In genomic region chr16:1723450-1724147, GRCh38 we compare ENCODE assay signal across 8 cellular contexts. TPM values are rescaled to one million over a fixed set of nuclear protein-coding genes. Genes with fewer than 3 reads are reported as not detected.
DNase-seq lines count a peak whose midpoint lies in the region; ATAC-seq, FAIRE-seq and TF ChIP-seq lines count a peak whose summit lies in the region.

No MANE protein-coding gene starts in this region.

- no peak overlapping the region for H3K4me3 Mint-ChIP-seq in activated T-helper 1 cell treated with anti-CD3 and anti-CD28 coated beads, Interleukin-12 subunit alpha, Interleukin-12 subunit beta, Interleukin-2, Interleukin-4 antibody, amounts not matched to agents 30 ng/mL and 10 ng/mL and 1 ng/mL, durations not matched to agents 14 hours and 24 hours and 36 hours

- no peak overlapping the region for H3K4me3 ChIP-seq in psoas muscle

- peaks cover 24% of the 10 kb centered on the region for H3K4me1 ChIP-seq in psoas muscle

- peaks cover 7% of the 10 kb centered on the region for H3K36me3 Mint-ChIP-seq in activated T-helper 1 cell treated with anti-CD3 and anti-CD28 coated beads, Interleukin-12 subunit alpha, Interleukin-12 subunit beta, Interleukin-2, Interleukin-4 antibody, amounts not matched to agents 30 ng/mL and 10 ng/mL and 1 ng/mL, durations not matched to agents 14 hours and 24 hours and 36 hours (ENCODE audit: low read depth)

- DNase-seq in NCI-H748 (lab: John Stamatoyannopoulos, UW; ENCODE audit: unreplicated experiment) (peak; percentile 22), NCI-H748 treated with DMSO at 0.1 percent for 48 hours (lab: John Stamatoyannopoulos, UW) (no peak), NCI-H2227 (lab: John Stamatoyannopoulos, UW; ENCODE audit: unreplicated experiment) (peak; percentile 61), frontal cortex (ENCODE audit: low spot score in 2 of 2) (peak in 1 of 2 donors; percentile 60), psoas muscle (no peak)
- no peak for DNase-seq in activated T-helper 1 cell treated with anti-CD3 and anti-CD28 coated beads, Interleukin-12 subunit alpha, Interleukin-12 subunit beta, Interleukin-2, Interleukin-4 antibody, amounts not matched to agents 30 ng/mL and 10 ng/mL and 1 ng/mL, durations not matched to agents 14 hours and 24 hours and 36 hours (ENCODE audit: low spot score)

- WGBS in psoas muscle, 3 donors = 53 to 59% (median 56%) methylated on average over 6 of the region's 6 CpGs

- H3K36me3 ChIP-seq in psoas muscle (ENCODE audit: insufficient read depth in 1 of 2, low read depth in 1 of 2) = peaks cover 0 to 31% of the 10 kb centered on the region in 2 donors

- peak overlapping the region; percentile 75 for H3K27ac ChIP-seq in psoas muscle

- H3K9me3 Mint-ChIP-seq in activated T-helper 1 cell treated with anti-CD3 and anti-CD28 coated beads, Interleukin-12 subunit alpha, Interleukin-12 subunit beta, Interleukin-2, Interleukin-4 antibody, amounts not matched to agents 30 ng/mL and 10 ng/mL and 1 ng/mL, durations not matched to agents 14 hours and 24 hours and 36 hours = no peaks in the 10 kb centered on the region

- TF ChIP-seq CTCF in psoas muscle (IDR thresholded peaks at IDR 0.05) = peak; percentile 78

- ATAC-seq in psoas muscle (peak; percentile 34 to 52 (median 43)), HG03342 (IDR thresholded peaks at IDR 0.05; ENCODE audit: unreplicated experiment) (no peak), GM21381 (IDR thresholded peaks at IDR 0.05; ENCODE audit: unreplicated experiment) (no peak)

- FAIRE-seq in frontal cortex (lab: Jason Lieb, UNC) = peak; percentile 30

- H3K9me3 ChIP-seq in psoas muscle = no peaks in the 10 kb centered on the region

- no peaks in the 10 kb centered on the region for H3K27me3 ChIP-seq in psoas muscle (ENCODE audit: insufficient read depth in 3 of 3, low read length in 2 of 3)

- H3K27me3 Mint-ChIP-seq in activated T-helper 1 cell treated with anti-CD3 and anti-CD28 coated beads, Interleukin-12 subunit alpha, Interleukin-12 subunit beta, Interleukin-2, Interleukin-4 antibody, amounts not matched to agents 30 ng/mL and 10 ng/mL and 1 ng/mL, durations not matched to agents 14 hours and 24 hours and 36 hours (ENCODE audit: insufficient read depth) = no peaks in the 10 kb centered on the region

- intact Hi-C loops in activated T-helper 1 cell treated with anti-CD3 and anti-CD28 coated beads, Interleukin-12 subunit alpha, Interleukin-12 subunit beta, Interleukin-2, Interleukin-4 antibody, amounts not matched to agents 30 ng/mL and 10 ng/mL and 1 ng/mL, durations not matched to agents 14 hours and 24 hours and 36 hours (cut with micrococcal nuclease) = no loop called here
- intact Hi-C loops in psoas muscle (cut with DNase I) = no loop called here

- H3K4me1 Mint-ChIP-seq in activated T-helper 1 cell treated with anti-CD3 and anti-CD28 coated beads, Interleukin-12 subunit alpha, Interleukin-12 subunit beta, Interleukin-2, Interleukin-4 antibody, amounts not matched to agents 30 ng/mL and 10 ng/mL and 1 ng/mL, durations not matched to agents 14 hours and 24 hours and 36 hours (ENCODE audit: low read depth) = peaks cover 30% of the 10 kb centered on the region

- peak overlapping the region; percentile 18 for H3K27ac Mint-ChIP-seq in activated T-helper 1 cell treated with anti-CD3 and anti-CD28 coated beads, Interleukin-12 subunit alpha, Interleukin-12 subunit beta, Interleukin-2, Interleukin-4 antibody, amounts not matched to agents 30 ng/mL and 10 ng/mL and 1 ng/mL, durations not matched to agents 14 hours and 24 hours and 36 hours

RNA-seq across cellular contexts. Expression of gene MAPK8IP3, which starts 17.6 kb away (rescaled TPM):
- total RNA-seq in activated T-helper 1 cell treated with anti-CD3 and anti-CD28 coated beads, Interleukin-12 subunit alpha, Interleukin-12 subunit beta, Interleukin-2, Interleukin-4 antibody, amounts not matched to agents 30 ng/mL and 10 ng/mL and 1 ng/mL, durations not matched to agents 14 hours and 24 hours and 36 hours = 84.4 and 84.6 TPM in 2 replicates
- 66.0 TPM for total RNA-seq in frontal cortex
- total RNA-seq in psoas muscle = 10 to 100 TPM; 22.6 to 31.6 (median 24.9) TPM
- 10 to 100 TPM; 11.7 to 17.0 (median 13.4) TPM for polyA plus RNA-seq in psoas muscle

RNA-seq across cellular contexts. Expression of gene JPT2, which starts 45.5 kb away (rescaled TPM):
- total RNA-seq in activated T-helper 1 cell treated with anti-CD3 and anti-CD28 coated beads, Interleukin-12 subunit alpha, Interleukin-12 subunit beta, Interleukin-2, Interleukin-4 antibody, amounts not matched to agents 30 ng/mL and 10 ng/mL and 1 ng/mL, durations not matched to agents 14 hours and 24 hours and 36 hours = 106 and 119 TPM in 2 replicates
- 28.5 TPM for total RNA-seq in frontal cortex
- 10 to 100 TPM; 21.4 to 30.6 (median 25.1) TPM for total RNA-seq in psoas muscle
- 10 to 100 TPM; 14.4 to 27.7 (median 14.6) TPM for polyA plus RNA-seq in psoas muscle

RNA-seq across cellular contexts. Expression of gene NME3, which starts 47.7 kb away (rescaled TPM):
- 49.5 and 49.9 TPM in 2 replicates for total RNA-seq in activated T-helper 1 cell treated with anti-CD3 and anti-CD28 coated beads, Interleukin-12 subunit alpha, Interleukin-12 subunit beta, Interleukin-2, Interleukin-4 antibody, amounts not matched to agents 30 ng/mL and 10 ng/mL and 1 ng/mL, durations not matched to agents 14 hours and 24 hours and 36 hours
- total RNA-seq in frontal cortex = 35.1 TPM
- 10 to 100 TPM in 3 of 4 donors, 1 to 10 TPM in 1; 9.9 to 23.8 (median 13.8) TPM for total RNA-seq in psoas muscle
- 10 to 100 TPM; 18.8 to 27.1 (median 22.4) TPM for polyA plus RNA-seq in psoas muscle

RNA-seq across cellular contexts. Expression of gene EME2, which starts 49.0 kb away (rescaled TPM):
- 31.0 and 32.7 TPM in 2 replicates for total RNA-seq in activated T-helper 1 cell treated with anti-CD3 and anti-CD28 coated beads, Interleukin-12 subunit alpha, Interleukin-12 subunit beta, Interleukin-2, Interleukin-4 antibody, amounts not matched to agents 30 ng/mL and 10 ng/mL and 1 ng/mL, durations not matched to agents 14 hours and 24 hours and 36 hours
- total RNA-seq in frontal cortex (7.7 TPM), psoas muscle (10 to 100 TPM in 1 of 4 donors, 1 to 10 TPM in 3; 4.3 to 11.3 (median 5.9) TPM)
- polyA plus RNA-seq in psoas muscle = 1 to 10 TPM; 2.6 to 5.2 (median 4.5) TPM

RNA-seq across cellular contexts. Expression of gene MRPS34, which starts 49.3 kb away (rescaled TPM):
- 209 and 215 TPM in 2 replicates for total RNA-seq in activated T-helper 1 cell treated with anti-CD3 and anti-CD28 coated beads, Interleukin-12 subunit alpha, Interleukin-12 subunit beta, Interleukin-2, Interleukin-4 antibody, amounts not matched to agents 30 ng/mL and 10 ng/mL and 1 ng/mL, durations not matched to agents 14 hours and 24 hours and 36 hours
- 31.4 TPM for total RNA-seq in frontal cortex
- total RNA-seq in psoas muscle = 10 to 100 TPM; 56.3 to 75.1 (median 71.4) TPM
- 100 to 1,000 TPM in 2 of 3 donors, 10 to 100 TPM in 1; 85.6 to 172 (median 138) TPM for polyA plus RNA-seq in psoas muscle

Comparison
In these comparisons a context has a peak if more than half of its experiments do, and no peak if none do; other contexts are left out.
1. DNase-seq: peak in NCI-H748 (single experiment) and NCI-H2227 (single experiment); none in NCI-H748 treated with DMSO at 0.1 percent for 48 hours (single experiment), activated T-helper 1 cell treated with anti-CD3 and anti-CD28 coated beads, Interleukin-12 subunit alpha, Interleukin-12 subunit beta, Interleukin-2, Interleukin-4 antibody, amounts not matched to agents 30 ng/mL and 10 ng/mL and 1 ng/mL, durations not matched to agents 14 hours and 24 hours and 36 hours (single experiment) and psoas muscle (0 of 2).
2. ATAC-seq: peak in psoas muscle (4 of 4); none in HG03342 (single experiment) and GM21381 (single experiment).